13 cellular contexts compared by ENCODE assay signal in the genomic region with DNA sequence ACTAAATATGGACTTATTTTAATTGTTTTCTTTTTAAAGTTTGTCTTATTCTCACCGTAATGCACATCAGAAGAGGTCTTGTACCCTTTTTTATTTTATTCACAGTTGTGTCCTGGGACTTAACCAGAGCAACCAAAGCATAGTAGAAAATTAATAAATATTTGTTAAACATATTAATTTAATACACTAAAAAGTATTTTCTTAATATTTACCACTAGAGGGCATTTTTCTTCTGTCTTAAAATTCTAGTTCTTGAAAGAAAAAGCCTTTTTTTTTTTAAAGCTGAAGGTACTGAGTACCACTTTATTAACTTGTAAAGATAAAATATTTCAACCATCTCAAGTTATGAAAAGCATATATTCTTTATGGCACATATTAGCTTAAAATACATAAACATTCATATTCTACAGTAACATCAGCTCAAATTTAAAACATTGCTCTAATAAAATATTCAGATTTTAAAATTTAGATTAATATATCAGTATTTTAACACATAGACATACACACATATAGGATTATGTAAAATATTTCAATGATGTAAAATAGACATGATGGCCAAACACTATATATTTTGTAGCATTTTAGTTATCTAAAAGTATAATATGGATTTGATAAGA.
A peak's percentile ranks its signal among the peaks of the same experiment; 100 is the strongest.
DNase-seq lines count a peak whose midpoint lies in the region; ATAC-seq and TF ChIP-seq lines count a peak whose summit lies in the region.
"Had no signal": no experiment of that assay in that cellular context is flagged by ENCODE, and none has a peak within 500 bp of the region (broad histone marks: within the 10 kb centered on the region; RNA-seq: fewer than 3 reads in every experiment).

No MANE protein-coding gene starts in this region.

- H3K4me3 ChIP-seq in A673 (ENCODE audit: low read depth, low read length, poor library complexity, severe bottlenecking) = no peak overlapping the region
- H3K4me3 ChIP-seq in SU-DHL-6 (ENCODE audit: insufficient read depth, low read length, poor library complexity, severe bottlenecking) = no peak overlapping the region
- no peak overlapping the region for H3K4me3 ChIP-seq in testis

- no peak overlapping the region for H3K27ac ChIP-seq in A673 (ENCODE audit: low read depth, low read length, poor library complexity, severe bottlenecking)
- H3K27ac ChIP-seq in SU-DHL-6 (ENCODE audit: low read depth, low read length) = no peak overlapping the region
- no peak overlapping the region for H3K27ac ChIP-seq in foreskin keratinocyte
- H3K27ac ChIP-seq in testis = no peak overlapping the region

- H3K36me3 ChIP-seq in A673 (ENCODE audit: insufficient read depth, low read length, poor library complexity, severe bottlenecking) = no peaks in the 10 kb centered on the region
- H3K36me3 ChIP-seq in SU-DHL-6 (ENCODE audit: low read length) = no peaks in the 10 kb centered on the region
- H3K36me3 ChIP-seq in testis (ENCODE audit: low read depth, missing control alignments) = no peaks in the 10 kb centered on the region

- no peak for TF ChIP-seq POLR2A in testis (IDR thresholded peaks at IDR 0.05)

- WGBS in testis, 2 donors = 86 to 88% methylated on average over 1 of the region's 1 CpG

- H3K9me2 ChIP-seq in SU-DHL-6 (replicated peaks; ENCODE audit: insufficient read depth, low read length) = no peaks in the 10 kb centered on the region

- CTCF ChIA-PET in A673 (lab: Charles Lee) = interaction anchor here (0.6 to 0.7 kb wide), 5 partner anchors 34 to 320 kb away, joined by 3 to 4 read pairs (median 3); no protein-coding TSS in a partner anchor

- intact Hi-C loops in A673 (cut with micrococcal nuclease; ENCODE audit: unreplicated experiment) = loop anchor here (10.0 kb wide), 2 partner anchors 1531 to 1621 kb away; no protein-coding TSS in a partner anchor
- intact Hi-C loops in testis (cut with DNase I; ENCODE audit: low total_unique reads) = no loop called here

- no peaks in the 10 kb centered on the region for H4K20me1 ChIP-seq in SU-DHL-6 (ENCODE audit: low read depth, low read length)

- H3K79me2 ChIP-seq in SU-DHL-6 (ENCODE audit: insufficient read depth, low read length) = no peaks in the 10 kb centered on the region

- TF ChIP-seq CTCF in A673 (conservative IDR thresholded peaks at IDR 0.05; ENCODE audit: low read depth, low read length) = peak; percentile 54; the same call in 1 of the 2 replicates
- peak; percentile 6 for TF ChIP-seq CTCF in GM10266 (IDR thresholded peaks at IDR 0.05; ENCODE audit: control insufficient read depth, insufficient read depth, low read depth, missing control alignments)
- peak; percentile 31 for TF ChIP-seq CTCF in SU-DHL-6 (IDR thresholded peaks at IDR 0.05; ENCODE audit: insufficient read depth, low read length, poor library complexity, severe bottlenecking)
- TF ChIP-seq CTCF in foreskin keratinocyte (conservative IDR thresholded peaks at IDR 0.05) = peak; percentile 53
- peak in 1 of 3 experiments; percentile 45 for TF ChIP-seq CTCF in testis (IDR thresholded peaks at IDR 0.05)

- H3K4me2 ChIP-seq in SU-DHL-6 (ENCODE audit: low read depth, low read length, poor library complexity, severe bottlenecking) = no peak overlapping the region

- no peaks in the 10 kb centered on the region for H3F3A ChIP-seq in SU-DHL-6 (ENCODE audit: insufficient read depth)

- ATAC-seq in foreskin keratinocyte (no peak), GM19035 (IDR thresholded peaks at IDR 0.05; ENCODE audit: unreplicated experiment) (no peak)
- ATAC-seq: natural killer cell had no signal

- H3K9me3 ChIP-seq in A673 (ENCODE audit: low read depth, low read length, poor library complexity, severe bottlenecking) (no peaks in the 10 kb centered on the region), SU-DHL-6 (ENCODE audit: insufficient read depth, low read length) (no peaks in the 10 kb centered on the region), testis (no peaks in the 10 kb centered on the region)

- POLR2A ChIA-PET in A673 (lab: Charles Lee; ENCODE audit: low non-redundant PET) = no interaction called here

- no peak overlapping the region for H2AFZ ChIP-seq in SU-DHL-6 (ENCODE audit: low read depth, low read length, severe bottlenecking)

- no TSS peak for BruUV-seq in A673 (replicated peaks; lab: Mats Ljungman, UMichigan)

- H3K4me1 ChIP-seq in A673 (ENCODE audit: insufficient read depth, low read length, poor library complexity, severe bottlenecking) (peaks cover 5% of the 10 kb centered on the region), foreskin keratinocyte (no peaks in the 10 kb centered on the region), testis (no peaks in the 10 kb centered on the region)

- DNase-seq in A673 (ENCODE audit: low spot score) (peak; percentile 16), GM10266 (ENCODE audit: extremely low spot score) (no peak), foreskin keratinocyte (no peak), testis (no peak), NCI-H1930 (lab: John Stamatoyannopoulos, UW) (no peak)
- DNase-seq in activated T-cell treated with anti-CD3 and anti-CD28 coated beads, Interleukin-2, amount 50 U/mL, for 48 hours = no peak
- DNase-seq: activated CD4-positive, alpha-beta T cell treated with anti-CD3 and anti-CD28 coated beads for 48 hours; activated gamma-delta T cell; natural killer cell; NCI-H187; Right ventricle myocardium superior had no signal

- no peak overlapping the region for H3K9ac ChIP-seq in SU-DHL-6 (ENCODE audit: low read length)

- H3K27me3 ChIP-seq in A673 (replicated peaks; ENCODE audit: insufficient read depth, low read depth, low read length, poor library complexity) (no peaks in the 10 kb centered on the region), SU-DHL-6 (ENCODE audit: low read length) (no peaks in the 10 kb centered on the region), foreskin keratinocyte (no peaks in the 10 kb centered on the region), testis (no peaks in the 10 kb centered on the region)
